ENCODE assay signal across 1 cellular context in the genomic region with DNA sequence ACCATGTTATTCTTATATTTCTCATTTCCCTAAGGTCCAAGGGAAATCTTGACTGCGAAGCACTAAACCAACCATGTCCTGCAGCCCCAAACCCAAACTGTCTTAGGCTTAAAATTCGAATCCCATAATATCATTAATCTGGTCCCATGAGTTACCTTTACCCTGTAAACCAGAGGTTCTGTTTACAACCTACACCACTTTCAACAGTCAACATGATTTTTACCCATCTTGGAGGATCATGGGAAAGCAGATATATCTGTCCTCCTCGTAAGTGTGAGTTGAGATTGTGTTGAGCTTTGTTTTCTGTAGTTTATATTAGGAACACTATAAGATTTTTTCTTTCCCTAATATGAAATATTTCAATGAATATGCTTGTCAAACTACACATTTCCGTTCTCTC.
TF ChIP-seq lines count a peak whose summit lies in the region.

No MANE protein-coding gene starts in this region.

TF ChIP-seq in HepG2, 621 proteins besides CTCF, POLR2A, EP300 and RAD21:
- no peak for TF ChIP-seq NFRKB (IDR thresholded peaks at IDR 0.05)
- TF ChIP-seq MTA1 (CRISPR knock-in tag; IDR thresholded peaks at IDR 0.05; ENCODE audit: borderline replicate concordance): no peak
- TF ChIP-seq, protein P1, sequence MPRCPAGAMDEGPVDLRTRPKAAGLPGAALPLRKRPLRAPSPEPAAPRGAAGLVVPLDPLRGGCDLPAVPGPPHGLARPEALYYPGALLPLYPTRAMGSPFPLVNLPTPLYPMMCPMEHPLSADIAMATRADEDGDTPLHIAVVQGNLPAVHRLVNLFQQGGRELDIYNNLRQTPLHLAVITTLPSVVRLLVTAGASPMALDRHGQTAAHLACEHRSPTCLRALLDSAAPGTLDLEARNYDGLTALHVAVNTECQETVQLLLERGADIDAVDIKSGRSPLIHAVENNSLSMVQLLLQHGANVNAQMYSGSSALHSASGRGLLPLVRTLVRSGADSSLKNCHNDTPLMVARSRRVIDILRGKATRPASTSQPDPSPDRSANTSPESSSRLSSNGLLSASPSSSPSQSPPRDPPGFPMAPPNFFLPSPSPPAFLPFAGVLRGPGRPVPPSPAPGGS (CRISPR knock-in tag; IDR thresholded peaks at IDR 0.05): no peak
- TF ChIP-seq, protein P2, sequence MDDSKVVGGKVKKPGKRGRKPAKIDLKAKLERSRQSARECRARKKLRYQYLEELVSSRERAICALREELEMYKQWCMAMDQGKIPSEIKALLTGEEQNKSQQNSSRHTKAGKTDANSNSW (CRISPR knock-in tag; IDR thresholded peaks at IDR 0.05; ENCODE audit: borderline replicate concordance): no peak
- no peak for TF ChIP-seq ZNF737 (CRISPR knock-in tag; IDR thresholded peaks at IDR 0.05; ENCODE audit: borderline replicate concordance)
- TF ChIP-seq, protein P3, sequence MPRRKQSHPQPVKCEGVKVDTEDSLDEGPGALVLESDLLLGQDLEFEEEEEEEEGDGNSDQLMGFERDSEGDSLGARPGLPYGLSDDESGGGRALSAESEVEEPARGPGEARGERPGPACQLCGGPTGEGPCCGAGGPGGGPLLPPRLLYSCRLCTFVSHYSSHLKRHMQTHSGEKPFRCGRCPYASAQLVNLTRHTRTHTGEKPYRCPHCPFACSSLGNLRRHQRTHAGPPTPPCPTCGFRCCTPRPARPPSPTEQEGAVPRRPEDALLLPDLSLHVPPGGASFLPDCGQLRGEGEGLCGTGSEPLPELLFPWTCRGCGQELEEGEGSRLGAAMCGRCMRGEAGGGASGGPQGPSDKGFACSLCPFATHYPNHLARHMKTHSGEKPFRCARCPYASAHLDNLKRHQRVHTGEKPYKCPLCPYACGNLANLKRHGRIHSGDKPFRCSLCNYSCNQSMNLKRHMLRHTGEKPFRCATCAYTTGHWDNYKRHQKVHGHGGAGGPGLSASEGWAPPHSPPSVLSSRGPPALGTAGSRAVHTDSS (CRISPR knock-in tag; conservative IDR thresholded peaks at IDR 0.05): no peak
- TF ChIP-seq ZNF646 (CRISPR knock-in tag; IDR thresholded peaks at IDR 0.05): no peak
- no peak for TF ChIP-seq CBX1 (IDR thresholded peaks at IDR 0.05; ENCODE audit: low read depth)
- TF ChIP-seq ZBTB42 (CRISPR knock-in tag; IDR thresholded peaks at IDR 0.05): no peak
- TF ChIP-seq ZNF562 (CRISPR knock-in tag; IDR thresholded peaks at IDR 0.05; ENCODE audit: borderline replicate concordance): no peak
- no peak for TF ChIP-seq CC2D1A (CRISPR knock-in tag; IDR thresholded peaks at IDR 0.05)
- TF ChIP-seq ZNF451 (CRISPR knock-in tag; IDR thresholded peaks at IDR 0.05): no peak
- no peak for TF ChIP-seq ZNF609 (CRISPR knock-in tag; IDR thresholded peaks at IDR 0.05; ENCODE audit: borderline replicate concordance)
- no peak for TF ChIP-seq NKX3-1 (CRISPR knock-in tag; IDR thresholded peaks at IDR 0.05)
- TF ChIP-seq ZNF546 (CRISPR knock-in tag; conservative IDR thresholded peaks at IDR 0.05): no peak
- TF ChIP-seq GABPA (IDR thresholded peaks at IDR 0.05; ENCODE audit: low read depth, low read length): no peak
- no peak for TF ChIP-seq GABPA (CRISPR knock-in tag; IDR thresholded peaks at IDR 0.05; ENCODE audit: low read depth)
- no peak for TF ChIP-seq PHF20 (CRISPR knock-in tag; IDR thresholded peaks at IDR 0.05)
- TF ChIP-seq, protein P4, sequence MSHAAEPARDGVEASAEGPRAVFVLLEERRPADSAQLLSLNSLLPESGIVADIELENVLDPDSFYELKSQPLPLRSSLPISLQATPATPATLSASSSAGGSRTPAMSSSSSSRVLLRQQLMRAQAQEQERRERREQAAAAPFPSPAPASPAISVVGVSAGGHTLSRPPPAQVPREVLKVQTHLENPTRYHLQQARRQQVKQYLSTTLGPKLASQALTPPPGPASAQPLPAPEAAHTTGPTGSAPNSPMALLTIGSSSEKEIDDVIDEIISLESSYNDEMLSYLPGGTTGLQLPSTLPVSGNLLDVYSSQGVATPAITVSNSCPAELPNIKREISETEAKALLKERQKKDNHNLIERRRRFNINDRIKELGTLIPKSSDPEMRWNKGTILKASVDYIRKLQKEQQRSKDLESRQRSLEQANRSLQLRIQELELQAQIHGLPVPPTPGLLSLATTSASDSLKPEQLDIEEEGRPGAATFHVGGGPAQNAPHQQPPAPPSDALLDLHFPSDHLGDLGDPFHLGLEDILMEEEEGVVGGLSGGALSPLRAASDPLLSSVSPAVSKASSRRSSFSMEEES (CRISPR knock-in tag; IDR thresholded peaks at IDR 0.05): no peak
- no peak for TF ChIP-seq NR3C1 (CRISPR knock-in tag; IDR thresholded peaks at IDR 0.05)
